Comparison of ENCODE assay signal across 13 cellular contexts in genomic region chr1:10280442-10281350, GRCh38.
DNase-seq lines count a peak whose midpoint lies in the region; ATAC-seq and TF ChIP-seq lines count a peak whose summit lies in the region.
"Had no signal": no experiment of that assay in that cellular context is flagged by ENCODE, and none has a peak within 500 bp of the region (broad histone marks: within the 10 kb centered on the region; RNA-seq: fewer than 3 reads in every experiment).

No MANE protein-coding gene starts in this region.

- no peak overlapping the region for H3K4me3 Mint-ChIP-seq in nephron progenitor cell
- H3K4me3 Mint-ChIP-seq: naive thymus-derived CD4-positive, alpha-beta T cell had no signal

- peaks cover 56% of the 10 kb centered on the region for H3K36me3 Mint-ChIP-seq in nephron progenitor cell (ENCODE audit: low read depth)

- H3K27me3 ChIP-seq in GM06990 (replicated peaks; ENCODE audit: control insufficient read depth, insufficient read depth, low read length), result no peaks in the 10 kb centered on the region
- H3K27me3 ChIP-seq: MG63, sigmoid colon had no signal

- H3K27ac Mint-ChIP-seq in nephron progenitor cell, result peak overlapping the region; percentile 64
- H3K27ac Mint-ChIP-seq: naive thymus-derived CD4-positive, alpha-beta T cell had no signal

- ATAC-seq in HG02759 (IDR thresholded peaks at IDR 0.05; ENCODE audit: unreplicated experiment) (no peak), HG02852 (IDR thresholded peaks at IDR 0.05; ENCODE audit: unreplicated experiment) (no peak), GM19328 (IDR thresholded peaks at IDR 0.05; ENCODE audit: unreplicated experiment) (no peak)
- ATAC-seq: left colon; naive thymus-derived CD4-positive, alpha-beta T cell had no signal

- DNase-seq in AG20443 (ENCODE audit: low spot score), result peak; percentile 59
- DNase-seq in GM06990 (ENCODE audit: extremely low read depth, insufficient read length), result peak; percentile 10
- peak; percentile 37 for DNase-seq in astrocyte of the hippocampus (ENCODE audit: low read depth, low spot score)
- no peak for DNase-seq in nephron progenitor cell
- DNase-seq: activated CD4-positive, alpha-beta T cell treated with anti-CD3 and anti-CD28 coated beads for 48 hours; left colon; MG63; naive thymus-derived CD4-positive, alpha-beta T cell; sigmoid colon; trophoblast cell had no signal

- no peaks in the 10 kb centered on the region for H3K27me3 Mint-ChIP-seq in nephron progenitor cell (ENCODE audit: low read depth, poor library complexity)
- H3K27me3 Mint-ChIP-seq: naive thymus-derived CD4-positive, alpha-beta T cell had no signal

- H3K36me3 ChIP-seq in GM06990 (ENCODE audit: control insufficient read depth, insufficient read depth, low read length), result no peaks in the 10 kb centered on the region; the same call in 1 of the 2 replicates

- no peaks in the 10 kb centered on the region for H3K4me1 Mint-ChIP-seq in nephron progenitor cell

- TF ChIP-seq CTCF in GM06990 (IDR thresholded peaks at IDR 0.05; ENCODE audit: insufficient read depth, low read length, poor library complexity, severe bottlenecking), result no peak
- TF ChIP-seq CTCF in nephron progenitor cell (IDR thresholded peaks at IDR 0.05), result no peak

- no peak overlapping the region for H3K4me3 ChIP-seq in GM06990 (replicated peaks; ENCODE audit: low read depth, low read length)
- H3K4me3 ChIP-seq: MG63, sigmoid colon had no signal

- no peaks in the 10 kb centered on the region for H3K9me3 Mint-ChIP-seq in nephron progenitor cell
- H3K9me3 Mint-ChIP-seq: naive thymus-derived CD4-positive, alpha-beta T cell had no signal
